ENCODE assay signal across 19 cellular contexts in the genomic region with DNA sequence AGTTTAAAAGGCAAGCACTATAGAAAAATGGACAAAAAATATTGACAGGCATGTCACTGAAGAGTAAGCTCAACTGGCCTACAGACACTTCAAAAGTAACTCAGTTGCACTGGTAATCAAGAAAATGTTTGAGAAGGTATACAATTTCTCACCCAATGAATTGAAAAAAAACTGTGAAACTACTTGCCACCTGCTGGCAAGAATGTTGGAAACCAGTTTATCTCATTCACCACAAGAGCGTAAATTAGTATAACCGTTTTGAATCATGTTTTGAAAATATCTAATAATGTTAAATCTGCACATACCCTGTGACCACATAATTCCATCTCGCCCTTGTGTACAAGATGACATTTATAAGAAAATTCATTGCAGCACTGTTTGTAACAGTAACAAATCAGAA. TPM values are rescaled to one million over a fixed set of nuclear protein-coding genes. Genes with fewer than 3 reads are reported as not detected.
DNase-seq lines count a peak whose midpoint lies in the region; ATAC-seq, FAIRE-seq and TF ChIP-seq lines count a peak whose summit lies in the region.
"Had no signal": no experiment of that assay in that cellular context is flagged by ENCODE, and none has a peak within 500 bp of the region (broad histone marks: within the 10 kb centered on the region; RNA-seq: fewer than 3 reads in every experiment).

No MANE protein-coding gene starts in this region.

- DNase-seq in A673 (ENCODE audit: low spot score) = peak; percentile 55
- DNase-seq in HCT116 (ENCODE audit: low read depth, low spot score) = no peak
- DNase-seq in glutamatergic neuron = no peak
- no peak for DNase-seq in HTR-8/SVneo (ENCODE audit: insufficient read length, low spot score)
- no peak for DNase-seq in colonic mucosa
- no peak for DNase-seq in DMS79 (lab: John Stamatoyannopoulos, UW)
- DNase-seq: AML-193, body of pancreas, DMS53, foreskin melanocyte, NCI-H146, NCI-H446, OCI-M1 had no signal

- CTCF ChIA-PET in A673 (lab: Charles Lee) (interaction anchor here (0.6 kb wide), 1 partner anchor 89 kb away, joined by 3 read pairs; no protein-coding TSS in a partner anchor), HCT116 (lab: Charles Lee) (no interaction called here)

- H2AFZ ChIP-seq in HCT116 (ENCODE audit: low read depth, low read length, poor library complexity, severe bottlenecking) = peak overlapping the region; percentile 18

- intact Hi-C loops in A673 (cut with micrococcal nuclease; ENCODE audit: unreplicated experiment) = no loop called here
- intact Hi-C loops in HCT116 (cut with micrococcal nuclease) = no loop called here
- intact Hi-C loops in colonic mucosa (cut with DNase I) = no loop called here

- H3K9ac ChIP-seq in HCT116 (ENCODE audit: low read length) = no peak overlapping the region
- no peak overlapping the region for H3K9ac ChIP-seq in colonic mucosa (ENCODE audit: low read depth in 2 of 2, low read length in 2 of 2)

- no peaks in the 10 kb centered on the region for H3K27me3 Mint-ChIP-seq in glutamatergic neuron (ENCODE audit: unreplicated experiment)

- BruUV-seq in A673 (replicated peaks; lab: Mats Ljungman, UMichigan) (no TSS peak), HCT116 (replicated peaks; lab: Mats Ljungman, UMichigan) (no TSS peak)

- no peak overlapping the region for H3K4me3 ChIP-seq in A673 (ENCODE audit: low read depth, low read length, poor library complexity, severe bottlenecking)
- no peak overlapping the region for H3K4me3 ChIP-seq in HCT116 (replicated peaks in 1 of 2; ENCODE audit: low read depth in 1 of 2, low read length in 2 of 2)
- H3K4me3 ChIP-seq in colonic mucosa = no peak overlapping the region
- H3K4me3 ChIP-seq: body of pancreas, lung, right atrium auricular region had no signal

- H3K27ac ChIP-seq in A673 (ENCODE audit: low read depth, low read length, poor library complexity, severe bottlenecking) (peak overlapping the region; percentile 24), HCT116 (ENCODE audit: low read depth, low read length) (no peak overlapping the region), VCaP (no peak overlapping the region), colonic mucosa (no peak overlapping the region)
- H3K27ac ChIP-seq: body of pancreas, right atrium auricular region had no signal

- peak; percentile 44; the same call in 1 of the 2 replicates for ATAC-seq in HCT116
- no peak for ATAC-seq in HG02852 (IDR thresholded peaks at IDR 0.05; ENCODE audit: unreplicated experiment)
- ATAC-seq: body of pancreas had no signal

- H3K27ac Mint-ChIP-seq in glutamatergic neuron (ENCODE audit: unreplicated experiment) = no peak overlapping the region
- H3K27ac Mint-ChIP-seq: nephron had no signal

- TF ChIP-seq POLR2A in HCT116 (IDR thresholded peaks at IDR 0.05; ENCODE audit: borderline replicate concordance, extremely low read depth, insufficient read depth, insufficient read length) = no peak

- FAIRE-seq in HTR-8/SVneo (lab: Jason Lieb, UNC) = no peak
- FAIRE-seq: H54 had no signal

- POLR2A ChIA-PET in A673 (lab: Charles Lee; ENCODE audit: low non-redundant PET) (no interaction called here), HCT116 (lab: Charles Lee) (no interaction called here)

- H3K9me3 Mint-ChIP-seq in glutamatergic neuron (ENCODE audit: unreplicated experiment) = no peaks in the 10 kb centered on the region
- H3K9me3 Mint-ChIP-seq: nephron had no signal

- no peaks in the 10 kb centered on the region for H3K9me3 ChIP-seq in A673 (ENCODE audit: low read depth, low read length, poor library complexity, severe bottlenecking)
- no peaks in the 10 kb centered on the region for H3K9me3 ChIP-seq in HCT116 (ENCODE audit: control insufficient read depth in 1 of 2, insufficient read depth in 1 of 2, low read depth in 1 of 2, low read length in 2 of 2)
- H3K9me3 ChIP-seq in colonic mucosa = no peaks in the 10 kb centered on the region
- H3K9me3 ChIP-seq: body of pancreas, right atrium auricular region had no signal

- peak; percentile 51 for TF ChIP-seq CTCF in A673 (conservative IDR thresholded peaks at IDR 0.05; ENCODE audit: low read depth, low read length)
- TF ChIP-seq CTCF in HCT116 (IDR thresholded peaks at IDR 0.05 in 2 of 3, conservative IDR thresholded peaks at IDR 0.05 in 1 of 3; ENCODE audit: borderline replicate concordance in 1 of 3, insufficient read depth in 1 of 3, low read depth in 2 of 3, low read length in 2 of 3) = peak; percentile 6 to 62 (median 40); a peak in 3 of 6 replicates
- TF ChIP-seq CTCF in VCaP (conservative IDR thresholded peaks at IDR 0.05) = peak; percentile 21
- TF ChIP-seq CTCF in glutamatergic neuron (IDR thresholded peaks at IDR 0.05; ENCODE audit: partially characterized antibody, unreplicated experiment) = peak; percentile 30
- no peak for TF ChIP-seq CTCF in colonic mucosa (IDR thresholded peaks at IDR 0.05)

- no peaks in the 10 kb centered on the region for H3K4me1 Mint-ChIP-seq in glutamatergic neuron (ENCODE audit: low read depth, unreplicated experiment)
- H3K4me1 Mint-ChIP-seq: nephron had no signal

- no peaks in the 10 kb centered on the region for H4K20me1 ChIP-seq in HCT116 (ENCODE audit: insufficient read depth)

- no peaks in the 10 kb centered on the region for H3K9me2 ChIP-seq in HCT116 (ENCODE audit: insufficient read depth)

- RAD21 ChIA-PET in HCT116 (lab: Charles Lee; ENCODE audit: low non-redundant PET in 1 of 2, low total read pairs in 2 of 2, uncharacterized antibody in 2 of 2, unreplicated experiment in 2 of 2) = no interaction called here

- H3K36me3 ChIP-seq in A673 (ENCODE audit: insufficient read depth, low read length, poor library complexity, severe bottlenecking) (no peaks in the 10 kb centered on the region), HCT116 (ENCODE audit: control insufficient read depth in 1 of 2, insufficient read depth in 2 of 2, low read length in 2 of 2) (no peaks in the 10 kb centered on the region), colonic mucosa (no peaks in the 10 kb centered on the region)
- H3K36me3 ChIP-seq: right atrium auricular region had no signal

- peaks cover 36% of the 10 kb centered on the region for H3K4me1 ChIP-seq in A673 (ENCODE audit: insufficient read depth, low read length, poor library complexity, severe bottlenecking)
- no peaks in the 10 kb centered on the region for H3K4me1 ChIP-seq in HCT116 (ENCODE audit: control insufficient read depth in 1 of 2, insufficient read depth in 2 of 2, low read length in 2 of 2)
- no peaks in the 10 kb centered on the region for H3K4me1 ChIP-seq in colonic mucosa
- H3K4me1 ChIP-seq: body of pancreas, right atrium auricular region had no signal

- 0 out of 2 replicates have a peak, but pooled peaks have one; percentile 20 for TF ChIP-seq RAD21 in HCT116 (IDR thresholded peaks at IDR 0.05; ENCODE audit: low read depth)

- no peaks in the 10 kb centered on the region for H3K36me3 Mint-ChIP-seq in glutamatergic neuron (ENCODE audit: unreplicated experiment)

- no peak overlapping the region for H3K4me3 Mint-ChIP-seq in glutamatergic neuron (ENCODE audit: unreplicated experiment)
- H3K4me3 Mint-ChIP-seq: nephron had no signal

- H3K27me3 ChIP-seq in A673 (replicated peaks; ENCODE audit: insufficient read depth, low read depth, low read length, poor library complexity) = no peaks in the 10 kb centered on the region
- H3K27me3 ChIP-seq in HCT116 (ENCODE audit: insufficient read depth, low read length) = no peaks in the 10 kb centered on the region
- H3K27me3 ChIP-seq in colonic mucosa = no peaks in the 10 kb centered on the region
- H3K27me3 ChIP-seq: body of pancreas, right atrium auricular region had no signal

- no peaks in the 10 kb centered on the region for H3K79me2 ChIP-seq in HCT116 (ENCODE audit: insufficient read depth, low read length)

- no peak overlapping the region for H3K4me2 ChIP-seq in HCT116 (ENCODE audit: low read length)

TF ChIP-seq in HCT116, 20 proteins besides CTCF, POLR2A, EP300 and RAD21:
- TF ChIP-seq SIN3A (IDR thresholded peaks at IDR 0.05; ENCODE audit: low read depth) (no peak), JUND (IDR thresholded peaks at IDR 0.05) (no peak), SP1 (IDR thresholded peaks at IDR 0.05; ENCODE audit: low read depth) (no peak), POLR2AphosphoS5 (IDR thresholded peaks at IDR 0.05; ENCODE audit: low read depth, low read length) (no peak), CBX3 (IDR thresholded peaks at IDR 0.05; ENCODE audit: low read depth) (no peak), EZH2 (IDR thresholded peaks at IDR 0.05) (no peak), FOSL1 (IDR thresholded peaks at IDR 0.05; ENCODE audit: low read depth) (no peak), ZFX (IDR thresholded peaks at IDR 0.05) (no peak), CEBPB (IDR thresholded peaks at IDR 0.05; ENCODE audit: low read depth) (no peak), YY1 (IDR thresholded peaks at IDR 0.05; ENCODE audit: extremely low read depth, insufficient replicate concordance, low read depth, low read length) (no peak), SRF (IDR thresholded peaks at IDR 0.05; ENCODE audit: low read depth) (no peak), ZNF274 (IDR thresholded peaks at IDR 0.05; ENCODE audit: low read depth, low read length) (no peak), ELF1 (IDR thresholded peaks at IDR 0.05; ENCODE audit: borderline replicate concordance, low read depth) (no peak)
- TF ChIP-seq, protein P1, sequence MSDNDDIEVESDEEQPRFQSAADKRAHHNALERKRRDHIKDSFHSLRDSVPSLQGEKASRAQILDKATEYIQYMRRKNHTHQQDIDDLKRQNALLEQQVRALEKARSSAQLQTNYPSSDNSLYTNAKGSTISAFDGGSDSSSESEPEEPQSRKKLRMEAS (IDR thresholded peaks at IDR 0.05) = no peak
- TF ChIP-seq, protein P2, sequence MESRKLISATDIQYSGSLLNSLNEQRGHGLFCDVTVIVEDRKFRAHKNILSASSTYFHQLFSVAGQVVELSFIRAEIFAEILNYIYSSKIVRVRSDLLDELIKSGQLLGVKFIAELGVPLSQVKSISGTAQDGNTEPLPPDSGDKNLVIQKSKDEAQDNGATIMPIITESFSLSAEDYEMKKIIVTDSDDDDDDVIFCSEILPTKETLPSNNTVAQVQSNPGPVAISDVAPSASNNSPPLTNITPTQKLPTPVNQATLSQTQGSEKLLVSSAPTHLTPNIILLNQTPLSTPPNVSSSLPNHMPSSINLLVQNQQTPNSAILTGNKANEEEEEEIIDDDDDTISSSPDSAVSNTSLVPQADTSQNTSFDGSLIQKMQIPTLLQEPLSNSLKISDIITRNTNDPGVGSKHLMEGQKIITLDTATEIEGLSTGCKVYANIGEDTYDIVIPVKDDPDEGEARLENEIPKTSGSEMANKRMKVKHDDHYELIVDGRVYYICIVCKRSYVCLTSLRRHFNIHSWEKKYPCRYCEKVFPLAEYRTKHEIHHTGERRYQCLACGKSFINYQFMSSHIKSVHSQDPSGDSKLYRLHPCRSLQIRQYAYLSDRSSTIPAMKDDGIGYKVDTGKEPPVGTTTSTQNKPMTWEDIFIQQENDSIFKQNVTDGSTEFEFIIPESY (IDR thresholded peaks at IDR 0.05; ENCODE audit: extremely low read depth, insufficient replicate concordance, low read length) = no peak
TF ChIP-seq in HCT116: peak in this region for 0.

RNA-seq across cellular contexts. Expression of a gene that starts 31.7 kb away (rescaled TPM):
- total RNA-seq in A673 (2021) (1.4 and 2.0 TPM in 2 replicates), HCT116 (2021; ENCODE audit: unreplicated experiment) (1.7 TPM), glutamatergic neuron (ENCODE audit: unreplicated experiment) (not detected), colonic mucosa (under 1 TPM; 0.57 to 0.72 TPM)
- polyA plus RNA-seq in HCT116 (2012) = 0.20 and 0.47 TPM in 2 replicates
